10 cellular contexts compared by ENCODE assay signal in genomic region chr3:57982561-57983243, GRCh38. TPM values are rescaled to one million over a fixed set of nuclear protein-coding genes. Genes with fewer than 3 reads are reported as not detected.
A peak's percentile ranks its signal among the peaks of the same experiment; 100 is the strongest.
DNase-seq lines count a peak whose midpoint lies in the region; ATAC-seq and TF ChIP-seq lines count a peak whose summit lies in the region.
"Had no signal": no experiment of that assay in that cellular context is flagged by ENCODE, and none has a peak within 500 bp of the region (broad histone marks: within the 10 kb centered on the region; RNA-seq: fewer than 3 reads in every experiment).

No MANE protein-coding gene starts in this region.

- intact Hi-C loops in lower lobe of right lung (cut with DNase I): no loop called here

- no peaks in the 10 kb centered on the region for H3K9me3 ChIP-seq in HEK293 (ENCODE audit: control insufficient read depth, insufficient read depth, low read depth, low read length)
- no peaks in the 10 kb centered on the region for H3K9me3 ChIP-seq in lower lobe of right lung
- H3K9me3 ChIP-seq: SJCRH30 had no signal

- no peaks in the 10 kb centered on the region for H3K36me3 ChIP-seq in HEK293 (ENCODE audit: control insufficient read depth in 2 of 2, insufficient read depth in 1 of 2, low read length in 2 of 2)
- no peaks in the 10 kb centered on the region for H3K36me3 ChIP-seq in lower lobe of right lung
- H3K36me3 ChIP-seq: SJCRH30 had no signal

- TF ChIP-seq CTCF in HEK293 (tag by site-specific recombination; IDR thresholded peaks at IDR 0.05) (no peak), lower lobe of right lung (IDR thresholded peaks at IDR 0.05) (no peak)

- H3K4me1 ChIP-seq in HEK293 (ENCODE audit: control insufficient read depth, insufficient read depth, low read length) (no peaks in the 10 kb centered on the region), lower lobe of right lung (peaks cover 35% of the 10 kb centered on the region)

- no peak overlapping the region for H3K4me3 ChIP-seq in HEK293 (ENCODE audit: low read depth, low read length)
- H3K4me3 ChIP-seq in lower lobe of right lung: no peak overlapping the region
- H3K4me3 ChIP-seq: SJCRH30 had no signal

- POLR2A ChIA-PET in HEK293 (lab: Yijun Ruan, JAX): no interaction called here

- CTCF ChIA-PET in HEK293 (lab: Yijun Ruan, JAX): no interaction called here

- DNase-seq in CD1c-positive myeloid dendritic cell (ENCODE audit: extremely low spot score) (peak; percentile 73), SIG-M5 treated with dmso at 0.1 percent for 504 hours (lab: John Stamatoyannopoulos, UW; ENCODE audit: unreplicated experiment) (peak; percentile 97), lower lobe of right lung (no peak), occipital lobe (lab: John Stamatoyannopoulos, UW) (no peak), dermis blood vessel endothelial cell (no peak), mucosa of gallbladder (ENCODE audit: low spot score) (no peak)
- DNase-seq: immature natural killer cell, MM.1S, SJCRH30 had no signal

- no peaks in the 10 kb centered on the region for H3K27me3 ChIP-seq in lower lobe of right lung (ENCODE audit: low read depth)
- H3K27me3 ChIP-seq: SJCRH30 had no signal

- no peak overlapping the region for H3K27ac ChIP-seq in HEK293 (ENCODE audit: extremely low read depth, low read depth, low read length)
- H3K27ac ChIP-seq in lower lobe of right lung: no peak overlapping the region
- H3K27ac ChIP-seq: SJCRH30 had no signal

- peak; percentile 30 to 43 for ATAC-seq in lower lobe of right lung

TF ChIP-seq in HEK293, 187 proteins besides CTCF, POLR2A, EP300 and RAD21:
- TF ChIP-seq ZNF366 (tag by site-specific recombination; conservative IDR thresholded peaks at IDR 0.05) (peak; percentile 79), ZNF560 (tag by site-specific recombination; IDR thresholded peaks at IDR 0.05; ENCODE audit: borderline replicate concordance) (no peak)
TF ChIP-seq in HEK293: peak in this region for 1.

RNA-seq across cellular contexts. Expression of gene FLNB, which starts 25.5 kb away (rescaled TPM):
- total RNA-seq in lower lobe of right lung (83.3 TPM), occipital lobe (27.6 TPM), dermis blood vessel endothelial cell (676 and 796 TPM in 2 replicates), mucosa of gallbladder (119 TPM)

Comparison
In these comparisons a context has a peak if more than half of its experiments do, and no peak if none do; other contexts are left out.
1. DNase-seq: peak in CD1c-positive myeloid dendritic cell (single experiment) and SIG-M5 treated with dmso at 0.1 percent for 504 hours (single experiment); none in lower lobe of right lung (single experiment), occipital lobe (single experiment), dermis blood vessel endothelial cell (single experiment) and mucosa of gallbladder (single experiment).